In the genomic region with DNA sequence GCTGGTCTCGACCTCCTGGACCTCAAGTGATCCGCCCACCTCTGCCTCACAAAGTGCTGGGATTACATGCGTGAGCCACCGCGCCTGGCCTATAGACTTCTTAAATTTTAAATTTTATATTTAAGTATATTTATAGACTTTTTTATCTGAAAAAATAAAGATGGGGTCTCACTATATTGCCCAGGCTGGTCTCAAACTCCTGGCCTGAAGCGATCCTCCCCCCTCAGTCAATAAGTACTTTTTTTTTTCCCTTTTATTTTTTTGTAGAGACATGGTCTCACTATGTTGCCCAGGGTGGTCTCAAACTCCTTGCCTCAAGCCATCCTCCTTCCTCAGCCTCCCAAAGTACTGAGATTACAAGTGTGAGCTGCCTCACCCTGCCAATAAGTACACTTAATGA, we compare ENCODE assay signal across 9 cellular contexts. TPM values are rescaled to one million over a fixed set of nuclear protein-coding genes. Genes with fewer than 3 reads are reported as not detected.
DNase-seq lines count a peak whose midpoint lies in the region; ATAC-seq and TF ChIP-seq lines count a peak whose summit lies in the region.
"Had no signal": no experiment of that assay in that cellular context is flagged by ENCODE, and none has a peak within 500 bp of the region (broad histone marks: within the 10 kb centered on the region; RNA-seq: fewer than 3 reads in every experiment).

No MANE protein-coding gene starts in this region.

- no peaks in the 10 kb centered on the region for H3K36me3 ChIP-seq in GM23338 (ENCODE audit: insufficient read depth)
- H3K36me3 ChIP-seq in smooth muscle cell (ENCODE audit: low read depth), result no peaks in the 10 kb centered on the region

- H2AFZ ChIP-seq in GM23338 (no peak overlapping the region), smooth muscle cell (ENCODE audit: low read depth) (no peak overlapping the region)

- H3K9me3 Mint-ChIP-seq in GM23338, result peaks cover 3% of the 10 kb centered on the region; the same call in 1 of the 3 replicates
- H3K9me3 Mint-ChIP-seq in activated CD8-positive, alpha-beta T cell treated with anti-CD3 and anti-CD28 coated beads for 36 hours, result no peaks in the 10 kb centered on the region

- H3K4me1 Mint-ChIP-seq in GM23338, result peaks cover 15% of the 10 kb centered on the region
- H3K4me1 Mint-ChIP-seq in activated CD8-positive, alpha-beta T cell treated with anti-CD3 and anti-CD28 coated beads for 36 hours (ENCODE audit: low read depth), result peaks cover 14% of the 10 kb centered on the region

- CTCF ChIA-PET in activated CD8-positive, alpha-beta T cell treated with anti-CD3 and anti-CD28 coated beads for 36 hours (lab: Charles Lee), result interaction anchor here (1.0 to 4.6 kb wide), 3 partner anchors 9 to 119 kb away, joined by 3 to 22 read pairs (median 3); no protein-coding TSS in a partner anchor

- no peak for ATAC-seq in GM23338
- no peak for ATAC-seq in activated CD8-positive, alpha-beta T cell treated with anti-CD3 and anti-CD28 coated beads for 36 hours
- no peak for ATAC-seq in GM19455 (IDR thresholded peaks at IDR 0.05; ENCODE audit: unreplicated experiment)

- peaks cover 12% of the 10 kb centered on the region for H3K36me3 Mint-ChIP-seq in GM23338 (ENCODE audit: low read depth)
- H3K36me3 Mint-ChIP-seq in activated CD8-positive, alpha-beta T cell treated with anti-CD3 and anti-CD28 coated beads for 36 hours (ENCODE audit: low read depth), result peaks cover 17% of the 10 kb centered on the region

- H3K9me2 ChIP-seq in GM23338 (ENCODE audit: insufficient read depth), result no peaks in the 10 kb centered on the region

- H3K27me3 ChIP-seq in GM23338 (ENCODE audit: insufficient read depth) (no peaks in the 10 kb centered on the region), smooth muscle cell (ENCODE audit: low read depth) (no peaks in the 10 kb centered on the region)
- H3K27me3 ChIP-seq: neutrophil had no signal

- no peak overlapping the region for H3K4me3 ChIP-seq in GM23338
- H3K4me3 ChIP-seq in fibroblast of the aortic adventitia (ENCODE audit: low read depth, low read length), result peak overlapping the region; percentile 62
- peak overlapping the region; percentile 92 for H3K4me3 ChIP-seq in smooth muscle cell

- no peak overlapping the region for H3K27ac Mint-ChIP-seq in GM23338
- H3K27ac Mint-ChIP-seq in activated CD8-positive, alpha-beta T cell treated with anti-CD3 and anti-CD28 coated beads for 36 hours, result peak overlapping the region; percentile 96

- H3K27me3 Mint-ChIP-seq in GM23338 (ENCODE audit: insufficient read depth, low read depth, poor library complexity), result peaks cover 10% of the 10 kb centered on the region
- no peaks in the 10 kb centered on the region for H3K27me3 Mint-ChIP-seq in activated CD8-positive, alpha-beta T cell treated with anti-CD3 and anti-CD28 coated beads for 36 hours

- H3F3A ChIP-seq in GM23338 (replicated peaks; ENCODE audit: low read depth) (0 out of 2 replicates have a peak, but pooled peaks cover 2% of the 10 kb centered on the region), smooth muscle cell (ENCODE audit: low read depth) (peaks cover 14% of the 10 kb centered on the region)

- no peaks in the 10 kb centered on the region for H3K9me3 ChIP-seq in smooth muscle cell (replicated peaks; ENCODE audit: low read depth)
- H3K9me3 ChIP-seq: neutrophil had no signal

- H3K4me1 ChIP-seq in GM23338 (ENCODE audit: insufficient read depth) (peaks cover 17% of the 10 kb centered on the region), smooth muscle cell (ENCODE audit: low read depth) (peaks cover 18% of the 10 kb centered on the region)

- no peak overlapping the region for H3K4me3 Mint-ChIP-seq in GM23338
- H3K4me3 Mint-ChIP-seq in activated CD8-positive, alpha-beta T cell treated with anti-CD3 and anti-CD28 coated beads for 36 hours, result peak overlapping the region; percentile 97

- 83% methylated on average over 6 of the region's 6 CpGs for WGBS in smooth muscle cell (ENCODE audit: low lambda C conversion rate)

- H3K79me2 ChIP-seq in GM23338 (replicated peaks; ENCODE audit: insufficient read depth) (no peaks in the 10 kb centered on the region; the same call in none of the 2 replicates), smooth muscle cell (ENCODE audit: low read depth) (peaks cover 39% of the 10 kb centered on the region)

- POLR2A ChIA-PET in activated CD8-positive, alpha-beta T cell treated with anti-CD3 and anti-CD28 coated beads for 36 hours (lab: Charles Lee), result no interaction called here

- no peaks in the 10 kb centered on the region for H4K20me1 ChIP-seq in GM23338 (replicated peaks; ENCODE audit: insufficient read depth)
- peaks cover 29% of the 10 kb centered on the region for H4K20me1 ChIP-seq in smooth muscle cell (ENCODE audit: low read depth)

- intact Hi-C loops in activated CD8-positive, alpha-beta T cell treated with anti-CD3 and anti-CD28 coated beads for 36 hours (cut with micrococcal nuclease), result no loop called here

- H3K27ac ChIP-seq in GM23338 (ENCODE audit: low read depth) (no peak overlapping the region), smooth muscle cell (ENCODE audit: low read depth) (peak overlapping the region; percentile 97)

- no peak for TF ChIP-seq CTCF in GM23338 (conservative IDR thresholded peaks at IDR 0.05; ENCODE audit: low read depth in 2 of 2)
- TF ChIP-seq CTCF in activated CD8-positive, alpha-beta T cell treated with anti-CD3 and anti-CD28 coated beads for 36 hours (IDR thresholded peaks at IDR 0.05), result no peak
- no peak for TF ChIP-seq CTCF in fibroblast of the aortic adventitia (IDR thresholded peaks at IDR 0.05; ENCODE audit: insufficient read depth, low read length)
- TF ChIP-seq CTCF in smooth muscle cell (IDR thresholded peaks at IDR 0.05; ENCODE audit: borderline replicate concordance, insufficient read depth, poor library complexity, severe bottlenecking), result no peak

- no peak for DNase-seq in GM23338 (ENCODE audit: low spot score)
- DNase-seq in activated CD8-positive, alpha-beta T cell treated with anti-CD3 and anti-CD28 coated beads for 36 hours, result no peak
- DNase-seq in fibroblast of the aortic adventitia (ENCODE audit: low read depth), result no peak
- DNase-seq in smooth muscle cell (lab: John Stamatoyannopoulos, UW; ENCODE audit: unreplicated experiment), result no peak
- no peak for DNase-seq in NCI-H2196 (lab: John Stamatoyannopoulos, UW; ENCODE audit: unreplicated experiment)
- no peak for DNase-seq in pons (ENCODE audit: low spot score)
- DNase-seq: activated CD8-positive, alpha-beta memory T cell treated with anti-CD3 and anti-CD28 coated beads for 24 hours had no signal

- H3K4me2 ChIP-seq in GM23338, result peak overlapping the region; percentile 96
- peak overlapping the region; percentile 100 for H3K4me2 ChIP-seq in smooth muscle cell

- peak overlapping the region; percentile 98 for H3K9ac ChIP-seq in smooth muscle cell (ENCODE audit: low read depth)

TF ChIP-seq in GM23338, 12 proteins besides CTCF, POLR2A, EP300 and RAD21:
- TF ChIP-seq EZH2 (IDR thresholded peaks at IDR 0.05; ENCODE audit: low read depth, unreplicated experiment) (no peak), EZH2phosphoT487 (IDR thresholded peaks at IDR 0.05; ENCODE audit: unreplicated experiment) (no peak)

RNA-seq across cellular contexts. Expression of a gene that starts 1.9 kb away (rescaled TPM):
- total RNA-seq in GM23338 (2014; rRNA removed; shearing (Covaris generic)), result 5.1 and 9.1 TPM in 2 replicates
- polyA plus RNA-seq in GM23338 (2016; fragmentation: Nextera tagmentation; extraction: Ambion mirVana) (4.6 and 5.0 TPM in 2 replicates), smooth muscle cell (67.1 and 67.2 TPM in 2 replicates)
- total RNA-seq in activated CD8-positive, alpha-beta T cell treated with anti-CD3 and anti-CD28 coated beads for 36 hours, result 10 to 100 TPM; 15.5 to 17.2 TPM
- total RNA-seq in fibroblast of the aortic adventitia (ENCODE audit: low replicate concordance) (13.8 and 18.2 TPM in 2 replicates), smooth muscle cell (44.0 and 44.9 TPM in 2 replicates)

RNA-seq across cellular contexts. Expression of a gene that starts 10.8 kb away (rescaled TPM):
- total RNA-seq in GM23338 (2014; rRNA removed; shearing (Covaris generic)), result 4.2 and 4.3 TPM in 2 replicates
- polyA plus RNA-seq in GM23338 (2016; fragmentation: Nextera tagmentation; extraction: Ambion mirVana) (4.1 and 4.2 TPM in 2 replicates), smooth muscle cell (2.9 and 3.9 TPM in 2 replicates)
- total RNA-seq in activated CD8-positive, alpha-beta T cell treated with anti-CD3 and anti-CD28 coated beads for 36 hours, result 1 to 10 TPM; 1.2 TPM
- total RNA-seq in fibroblast of the aortic adventitia (ENCODE audit: low replicate concordance) (2.0 and 10.2 TPM in 2 replicates), smooth muscle cell (3.3 and 4.4 TPM in 2 replicates)

RNA-seq across cellular contexts. Expression of a gene that starts 20.2 kb away (rescaled TPM):
- total RNA-seq in GM23338 (2014; rRNA removed; shearing (Covaris generic)), result 15.4 and 21.3 TPM in 2 replicates
- polyA plus RNA-seq in GM23338 (2016; fragmentation: Nextera tagmentation; extraction: Ambion mirVana), result 24.1 and 27.9 TPM in 2 replicates
- total RNA-seq in activated CD8-positive, alpha-beta T cell treated with anti-CD3 and anti-CD28 coated beads for 36 hours, result 10 to 100 TPM in 1 of 2 experiments, 1 to 10 TPM in 1; 8.8 to 11.2 TPM
- 6.2 and 24.4 TPM in 2 replicates for total RNA-seq in fibroblast of the aortic adventitia (ENCODE audit: low replicate concordance)
- 40.4 and 43.1 TPM in 2 replicates for total RNA-seq in smooth muscle cell
- 78.0 and 82.9 TPM in 2 replicates for polyA plus RNA-seq in smooth muscle cell

RNA-seq across cellular contexts. Expression of a gene that starts 34.0 kb away (rescaled TPM):
- total RNA-seq in GM23338 (2014; rRNA removed; shearing (Covaris generic)), result 0.52 TPM in 1 of 2 replicates, not detected in the other
- polyA plus RNA-seq in GM23338 (2016; fragmentation: Nextera tagmentation; extraction: Ambion mirVana) (0.21 and 0.37 TPM in 2 replicates), smooth muscle cell (0.32 and 0.39 TPM in 2 replicates)
- total RNA-seq in activated CD8-positive, alpha-beta T cell treated with anti-CD3 and anti-CD28 coated beads for 36 hours, result not detected
- total RNA-seq in fibroblast of the aortic adventitia (ENCODE audit: low replicate concordance) (0.18 TPM in 1 of 2 replicates, not detected in the other), smooth muscle cell (not detected in 2 replicates)

RNA-seq across cellular contexts. Expression of a gene that starts 41.6 kb away (rescaled TPM):
- total RNA-seq in GM23338 (2014; rRNA removed; shearing (Covaris generic)), result 51.7 and 53.7 TPM in 2 replicates
- polyA plus RNA-seq in GM23338 (2016; fragmentation: Nextera tagmentation; extraction: Ambion mirVana), result 43.7 and 45.6 TPM in 2 replicates
- total RNA-seq in activated CD8-positive, alpha-beta T cell treated with anti-CD3 and anti-CD28 coated beads for 36 hours, result 10 to 100 TPM; 21.2 to 21.7 TPM
- total RNA-seq in fibroblast of the aortic adventitia (ENCODE audit: low replicate concordance), result 71.5 and 77.2 TPM in 2 replicates
- total RNA-seq in smooth muscle cell, result 49.1 and 50.3 TPM in 2 replicates
- polyA plus RNA-seq in smooth muscle cell, result 86.4 and 95.4 TPM in 2 replicates
